ENCODE assay signal across 1 cellular context in the genomic region with DNA sequence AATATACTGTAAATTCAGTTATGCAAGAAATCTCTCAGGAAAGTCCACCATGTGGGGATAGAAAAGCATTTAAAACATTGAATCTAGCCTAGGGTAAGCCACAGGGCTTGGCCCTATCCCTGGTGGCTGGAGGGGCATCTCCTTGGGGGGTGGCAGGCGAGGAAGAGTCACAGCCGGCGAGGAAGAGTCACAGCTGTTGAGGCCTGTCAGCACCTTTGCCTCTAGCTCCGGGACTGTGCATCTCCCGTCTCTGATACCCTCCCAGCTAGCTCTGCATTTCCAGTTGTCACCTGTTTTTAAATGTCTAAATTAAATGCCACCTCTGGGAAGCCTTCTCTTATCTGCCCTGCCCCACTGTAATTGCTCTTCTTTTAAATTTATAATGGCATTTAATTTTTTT.
TF ChIP-seq lines count a peak whose summit lies in the region.

No MANE protein-coding gene starts in this region.

TF ChIP-seq in GM23338, 12 proteins besides CTCF, POLR2A, EP300 and RAD21 (continued from another document):
- TF ChIP-seq EZH2 (IDR thresholded peaks at IDR 0.05; ENCODE audit: low read depth, unreplicated experiment), result no peak
- TF ChIP-seq, protein P1, sequence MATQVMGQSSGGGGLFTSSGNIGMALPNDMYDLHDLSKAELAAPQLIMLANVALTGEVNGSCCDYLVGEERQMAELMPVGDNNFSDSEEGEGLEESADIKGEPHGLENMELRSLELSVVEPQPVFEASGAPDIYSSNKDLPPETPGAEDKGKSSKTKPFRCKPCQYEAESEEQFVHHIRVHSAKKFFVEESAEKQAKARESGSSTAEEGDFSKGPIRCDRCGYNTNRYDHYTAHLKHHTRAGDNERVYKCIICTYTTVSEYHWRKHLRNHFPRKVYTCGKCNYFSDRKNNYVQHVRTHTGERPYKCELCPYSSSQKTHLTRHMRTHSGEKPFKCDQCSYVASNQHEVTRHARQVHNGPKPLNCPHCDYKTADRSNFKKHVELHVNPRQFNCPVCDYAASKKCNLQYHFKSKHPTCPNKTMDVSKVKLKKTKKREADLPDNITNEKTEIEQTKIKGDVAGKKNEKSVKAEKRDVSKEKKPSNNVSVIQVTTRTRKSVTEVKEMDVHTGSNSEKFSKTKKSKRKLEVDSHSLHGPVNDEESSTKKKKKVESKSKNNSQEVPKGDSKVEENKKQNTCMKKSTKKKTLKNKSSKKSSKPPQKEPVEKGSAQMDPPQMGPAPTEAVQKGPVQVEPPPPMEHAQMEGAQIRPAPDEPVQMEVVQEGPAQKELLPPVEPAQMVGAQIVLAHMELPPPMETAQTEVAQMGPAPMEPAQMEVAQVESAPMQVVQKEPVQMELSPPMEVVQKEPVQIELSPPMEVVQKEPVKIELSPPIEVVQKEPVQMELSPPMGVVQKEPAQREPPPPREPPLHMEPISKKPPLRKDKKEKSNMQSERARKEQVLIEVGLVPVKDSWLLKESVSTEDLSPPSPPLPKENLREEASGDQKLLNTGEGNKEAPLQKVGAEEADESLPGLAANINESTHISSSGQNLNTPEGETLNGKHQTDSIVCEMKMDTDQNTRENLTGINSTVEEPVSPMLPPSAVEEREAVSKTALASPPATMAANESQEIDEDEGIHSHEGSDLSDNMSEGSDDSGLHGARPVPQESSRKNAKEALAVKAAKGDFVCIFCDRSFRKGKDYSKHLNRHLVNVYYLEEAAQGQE (IDR thresholded peaks at IDR 0.05; ENCODE audit: unreplicated experiment), result no peak
- TF ChIP-seq, protein P2, sequence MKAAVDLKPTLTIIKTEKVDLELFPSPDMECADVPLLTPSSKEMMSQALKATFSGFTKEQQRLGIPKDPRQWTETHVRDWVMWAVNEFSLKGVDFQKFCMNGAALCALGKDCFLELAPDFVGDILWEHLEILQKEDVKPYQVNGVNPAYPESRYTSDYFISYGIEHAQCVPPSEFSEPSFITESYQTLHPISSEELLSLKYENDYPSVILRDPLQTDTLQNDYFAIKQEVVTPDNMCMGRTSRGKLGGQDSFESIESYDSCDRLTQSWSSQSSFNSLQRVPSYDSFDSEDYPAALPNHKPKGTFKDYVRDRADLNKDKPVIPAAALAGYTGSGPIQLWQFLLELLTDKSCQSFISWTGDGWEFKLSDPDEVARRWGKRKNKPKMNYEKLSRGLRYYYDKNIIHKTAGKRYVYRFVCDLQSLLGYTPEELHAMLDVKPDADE (IDR thresholded peaks at IDR 0.05), result no peak
